35 cellular contexts compared by ENCODE assay signal in the genomic region with DNA sequence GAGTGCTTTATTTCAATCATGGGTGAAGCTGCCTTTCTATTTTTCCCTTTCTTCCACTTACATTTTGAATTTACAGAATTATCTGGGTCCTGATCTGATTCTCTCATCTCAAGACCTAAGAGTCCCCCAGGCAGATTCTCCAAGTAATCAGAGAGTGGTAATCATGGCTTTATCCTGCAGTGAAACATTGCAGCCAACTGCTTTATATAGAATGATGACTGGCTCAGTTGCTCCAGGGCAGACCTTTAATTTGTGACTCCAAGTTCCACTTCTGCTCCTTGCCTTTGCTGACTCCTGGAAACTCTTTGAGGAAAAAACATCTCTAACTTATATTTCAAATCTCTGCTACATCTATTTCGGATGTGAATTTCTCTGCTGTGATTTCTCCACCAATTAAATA.
"Had no signal": no experiment of that assay in that cellular context is flagged by ENCODE, and none has a peak within 500 bp of the region (broad histone marks: within the 10 kb centered on the region; RNA-seq: fewer than 3 reads in every experiment).

No MANE protein-coding gene starts in this region.

- H3K27me3 ChIP-seq: adrenal gland, body of pancreas, brain microvascular endothelial cell, breast epithelium had no signal

- H3K36me3 Mint-ChIP-seq: activated CD4-positive, alpha-beta memory T cell treated with anti-CD3 and anti-CD28 coated beads for 36 hours; activated naive CD4-positive, alpha-beta T cell treated with anti-CD3 and anti-CD28 coated beads, Interleukin-2, amount 50 U/mL, for 72 hours; activated naive CD8-positive, alpha-beta T cell treated with anti-CD3 and anti-CD28 coated beads for 36 hours had no signal

- H3K4me1 Mint-ChIP-seq: activated B cell treated with CpG ODN at 0.5 μM for 24 hours; activated naive CD8-positive, alpha-beta T cell treated with anti-CD3 and anti-CD28 coated beads for 36 hours had no signal

- ATAC-seq: activated CD8-positive, alpha-beta T cell treated with anti-CD3 and anti-CD28 coated beads for 36 hours; activated naive CD4-positive, alpha-beta T cell treated with anti-CD3 and anti-CD28 coated beads, Interleukin-2, amount 50 U/mL, for 72 hours; activated T-cell treated with anti-CD3 and anti-CD28 coated beads, Interleukin-2, amount 50 U/mL, for 4 hours; activated T-cell treated with anti-CD3 and anti-CD28 coated beads, Interleukin-2, amount 50 U/mL, for 72 hours; activated T-helper 17 cell treated with anti-CD3 and anti-CD28 coated beads, Interleukin-2, amount 50 U/mL, for 72 hours; body of pancreas had no signal

- H3K9me3 ChIP-seq: adrenal gland, body of pancreas had no signal

- H3K9me3 Mint-ChIP-seq: activated naive CD4-positive, alpha-beta T cell treated with anti-CD3 and anti-CD28 coated beads, Interleukin-2, amount 50 U/mL, for 72 hours; activated T-cell treated with anti-CD3 and anti-CD28 coated beads, Interleukin-2, amount 50 U/mL, for 72 hours; activated T-helper 17 cell treated with anti-CD3 and anti-CD28 coated beads, Interleukin-2, amount 50 U/mL, for 72 hours; T-helper 1 cell treated with Interleukin-12 subunit alpha and Interleukin-12 subunit beta and Interleukin-4 antibody, amounts not matched to agents 30 μg/mL and 1 μg/mL, for 36 hours; T-helper 2 cell treated with Interferon-gamma antibody and Interleukin-4, amounts not matched to agents 5 μg/mL and 100 μg/mL, for 36 hours had no signal

- H3K4me3 Mint-ChIP-seq: activated B cell treated with CpG ODN at 0.5 μM for 24 hours; activated CD4-positive, alpha-beta memory T cell treated with anti-CD3 and anti-CD28 coated beads for 36 hours; activated CD4-positive, alpha-beta T cell treated with anti-CD3 and anti-CD28 coated beads, Interleukin-2, amount 10 ng/mL, durations not matched to agents 24 days and 14 days; activated CD8-positive, alpha-beta T cell treated with anti-CD3 and anti-CD28 coated beads for 36 hours; activated naive CD4-positive, alpha-beta T cell treated with anti-CD3 and anti-CD28 coated beads for 36 hours; activated naive CD8-positive, alpha-beta T cell treated with anti-CD3 and anti-CD28 coated beads for 36 hours; activated T-cell treated with anti-CD3 and anti-CD28 coated beads, Interleukin-2, amount 50 U/mL, for 4 hours; activated T-cell treated with anti-CD3 and anti-CD28 coated beads, Interleukin-2, amount 50 U/mL, for 72 hours; activated T-helper 1 cell treated with anti-CD3 and anti-CD28 coated beads, Interleukin-12 subunit alpha, Interleukin-12 subunit beta, Interleukin-2, Interleukin-4 antibody, amounts not matched to agents 30 ng/mL and 10 ng/mL and 1 ng/mL, durations not matched to agents 14 hours and 24 hours and 36 hours; activated T-helper 17 cell treated with anti-CD3 and anti-CD28 coated beads, Interleukin-2, amount 50 U/mL, for 72 hours; T-helper 1 cell treated with Interleukin-12 subunit alpha and Interleukin-12 subunit beta and Interleukin-4 antibody, amounts not matched to agents 30 μg/mL and 1 μg/mL, for 36 hours; T-helper 2 cell treated with Interferon-gamma antibody and Interleukin-4, amounts not matched to agents 5 μg/mL and 100 μg/mL, for 36 hours had no signal

- H3K4me1 ChIP-seq: body of pancreas, breast epithelium had no signal

- H3K27ac Mint-ChIP-seq: activated B cell treated with CpG ODN at 0.5 μM for 24 hours; activated CD4-positive, alpha-beta memory T cell treated with anti-CD3 and anti-CD28 coated beads for 36 hours; activated CD4-positive, alpha-beta T cell treated with anti-CD3 and anti-CD28 coated beads, Interleukin-2, amount 10 ng/mL, durations not matched to agents 24 days and 14 days; activated CD8-positive, alpha-beta T cell treated with anti-CD3 and anti-CD28 coated beads for 36 hours; activated naive CD4-positive, alpha-beta T cell treated with anti-CD3 and anti-CD28 coated beads for 36 hours; activated naive CD4-positive, alpha-beta T cell treated with anti-CD3 and anti-CD28 coated beads, Interleukin-2, amount 50 U/mL, for 72 hours; activated naive CD8-positive, alpha-beta T cell treated with anti-CD3 and anti-CD28 coated beads for 36 hours; activated T-cell treated with anti-CD3 and anti-CD28 coated beads, Interleukin-2, amount 50 U/mL, for 72 hours; activated T-helper 1 cell treated with anti-CD3 and anti-CD28 coated beads, Interleukin-12 subunit alpha, Interleukin-12 subunit beta, Interleukin-2, Interleukin-4 antibody, amounts not matched to agents 30 ng/mL and 10 ng/mL and 1 ng/mL, durations not matched to agents 14 hours and 24 hours and 36 hours; activated T-helper 17 cell treated with anti-CD3 and anti-CD28 coated beads, Interleukin-2, amount 50 U/mL, for 72 hours; T-helper 1 cell treated with Interleukin-12 subunit alpha and Interleukin-12 subunit beta and Interleukin-4 antibody, amounts not matched to agents 30 μg/mL and 1 μg/mL, for 36 hours; T-helper 2 cell treated with Interferon-gamma antibody and Interleukin-4, amounts not matched to agents 5 μg/mL and 100 μg/mL, for 36 hours had no signal

- DNase-seq: activated B cell treated with CpG ODN at 0.5 μM for 24 hours; activated CD4-positive, alpha-beta memory T cell treated with anti-CD3 and anti-CD28 coated beads for 36 hours; activated CD4-positive, alpha-beta T cell treated with anti-CD3 and anti-CD28 coated beads for 4 hours; activated CD4-positive, alpha-beta T cell treated with anti-CD3 and anti-CD28 coated beads, Interleukin-2, amount 10 ng/mL, durations not matched to agents 24 days and 14 days; activated CD4-positive, alpha-beta T cell treated with anti-CD3 and anti-CD28 coated beads, Interleukin-2, amount 50 U/mL, for 1 hour; activated CD4-positive, alpha-beta T cell treated with anti-CD3 and anti-CD28 coated beads, Interleukin-2, amount 50 U/mL, for 4 hours; activated CD4-positive, CD25-positive, alpha-beta regulatory T cell treated with anti-CD3 and anti-CD28 coated beads, Interleukin-2, amount 50 U/mL, for 72 hours; activated CD8-positive, alpha-beta memory T cell treated with anti-CD3 and anti-CD28 coated beads, Interleukin-2, amount 50 U/mL, for 4 hours; activated CD8-positive, alpha-beta T cell treated with anti-CD3 and anti-CD28 coated beads for 36 hours; activated effector memory CD4-positive, alpha-beta T cell treated with anti-CD3 and anti-CD28 coated beads, Interleukin-2, amount 50 U/mL, for 16 hours; activated gamma-delta T cell treated with Interleukin-2 at 50 U/mL for 16 hours; activated naive CD4-positive, alpha-beta T cell; activated naive CD4-positive, alpha-beta T cell treated with anti-CD3 and anti-CD28 coated beads for 36 hours; activated naive CD4-positive, alpha-beta T cell treated with anti-CD3 and anti-CD28 coated beads, Interleukin-2, amount 50 U/mL, for 16 hours; activated naive CD8-positive, alpha-beta T cell treated with anti-CD3 and anti-CD28 coated beads for 36 hours; activated T-cell treated with anti-CD3 and anti-CD28 coated beads for 4 hours; activated T-cell treated with anti-CD3 and anti-CD28 coated beads, Interleukin-2, amount 50 U/mL, for 1 hour; activated T-cell treated with anti-CD3 and anti-CD28 coated beads, Interleukin-2, amount 50 U/mL, for 4 hours; activated T-cell treated with anti-CD3 and anti-CD28 coated beads, Interleukin-2, amount 50 U/mL, for 72 hours; adrenal gland; amniotic stem cell; aorta; body of pancreas; brain microvascular endothelial cell; central memory CD4-positive, alpha-beta T cell; T-helper 1 cell; T-helper 2 cell; T-helper 9 cell had no signal

- H3K4me3 ChIP-seq: adrenal gland, body of pancreas, breast epithelium had no signal

- H3K36me3 ChIP-seq: adrenal gland, brain microvascular endothelial cell, breast epithelium had no signal

- H3K27ac ChIP-seq: adrenal gland, body of pancreas, brain microvascular endothelial cell, breast epithelium, VCaP had no signal
